30 cellular contexts compared by ENCODE assay signal in the genomic region with DNA sequence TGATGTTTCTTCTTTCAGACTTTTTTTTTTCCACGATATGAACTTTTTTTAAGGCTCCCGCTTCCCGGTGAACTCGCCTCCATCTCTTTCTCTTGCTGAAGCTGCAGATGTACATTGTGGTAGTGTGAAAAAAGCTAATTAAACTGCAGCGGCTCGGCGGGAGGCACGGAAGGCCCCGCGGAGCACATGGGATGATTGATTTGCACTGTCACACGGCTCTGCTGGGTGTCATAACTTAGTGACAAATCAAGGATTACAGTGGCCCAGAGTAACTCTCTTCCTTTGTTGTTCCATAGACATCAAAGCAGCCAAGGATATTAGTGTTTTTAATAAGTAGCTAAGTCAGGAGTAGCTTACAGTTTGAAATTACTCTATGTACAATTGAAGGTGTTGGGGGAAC.
DNase-seq lines count a peak whose midpoint lies in the region; ATAC-seq and TF ChIP-seq lines count a peak whose summit lies in the region.
"Had no signal": no experiment of that assay in that cellular context is flagged by ENCODE, and none has a peak within 500 bp of the region (broad histone marks: within the 10 kb centered on the region; RNA-seq: fewer than 3 reads in every experiment).

No MANE protein-coding gene starts in this region.

- CTCF ChIA-PET in HEK293 (lab: Yijun Ruan, JAX): no interaction called here

- no peak for ATAC-seq in GM21825 (IDR thresholded peaks at IDR 0.05; ENCODE audit: unreplicated experiment)
- no peak for ATAC-seq in Right ventricle myocardium superior (ENCODE audit: poor library complexity)
- ATAC-seq: activated CD8-positive, alpha-beta memory T cell treated with anti-CD3 and anti-CD28 coated beads, Interleukin-2, amount 10 ng/mL, durations not matched to agents 7 days and 5 days; activated T-cell treated with anti-CD3 and anti-CD28 coated beads, Interleukin-2, amount 50 U/mL, for 72 hours; HCT116; left lung; Right ventricle myocardium inferior; SK-N-SH treated with all-trans-retinoic acid at 6 μM for 48 hours; stimulated activated memory B cell treated with anti-CD40 and anti-IgM and Interleukin-4, amounts not matched to agents 10 μg/mL and 1 μg/mL and 100 μg/mL, for 72 hours; T-helper 17 cell had no signal

- no peak overlapping the region for H3K4me3 ChIP-seq in HEK293 (ENCODE audit: low read depth, low read length)
- H3K4me3 ChIP-seq in endodermal cell (ENCODE audit: low read length): no peak overlapping the region
- H3K4me3 ChIP-seq: BLaER1 treated with 17β-estradiol and CSF1 and Interleukin-3, amounts not matched to agents 10 nM and 100 nM; breast epithelium; left lung had no signal

- H3K4me1 ChIP-seq in HEK293 (ENCODE audit: control insufficient read depth, insufficient read depth, low read length): peaks cover 3% of the 10 kb centered on the region; the same call in 1 of the 2 replicates
- peaks cover 4% of the 10 kb centered on the region for H3K4me1 ChIP-seq in endodermal cell (ENCODE audit: control insufficient read depth, insufficient read depth, low read length)
- H3K4me1 ChIP-seq: breast epithelium, left lung had no signal

- H3K36me3 ChIP-seq in HEK293 (ENCODE audit: control insufficient read depth in 2 of 2, insufficient read depth in 1 of 2, low read length in 2 of 2) (no peaks in the 10 kb centered on the region), endodermal cell (ENCODE audit: control insufficient read depth, insufficient read depth, low read length) (no peaks in the 10 kb centered on the region)
- H3K36me3 ChIP-seq: BLaER1 treated with 17β-estradiol and CSF1 and Interleukin-3, amounts not matched to agents 10 nM and 100 nM; breast epithelium; left lung had no signal

- intact Hi-C loops in Right ventricle myocardium superior (cut with DNase I): no loop called here

- H3K4me1 Mint-ChIP-seq in endodermal cell (peaks cover 16% of the 10 kb centered on the region), neural crest cell (peaks cover 24% of the 10 kb centered on the region)
- H3K4me1 Mint-ChIP-seq: activated CD8-positive, alpha-beta memory T cell treated with anti-CD3 and anti-CD28 coated beads, Interleukin-2, amount 10 ng/mL, durations not matched to agents 7 days and 5 days; stimulated activated memory B cell treated with anti-CD40 and anti-IgM and Interleukin-4, amounts not matched to agents 10 μg/mL and 1 μg/mL and 100 μg/mL, for 72 hours had no signal

- H3K9me3 Mint-ChIP-seq in endodermal cell: peaks cover 2% of the 10 kb centered on the region
- H3K9me3 Mint-ChIP-seq in neural crest cell: peaks cover 4% of the 10 kb centered on the region
- H3K9me3 Mint-ChIP-seq: activated naive CD4-positive, alpha-beta T cell treated with anti-CD3 and anti-CD28 coated beads for 36 hours; immature natural killer cell had no signal

- no peak overlapping the region for H3K27ac ChIP-seq in HEK293 (ENCODE audit: extremely low read depth, low read depth, low read length)
- H3K27ac ChIP-seq in endodermal cell (ENCODE audit: low read depth, low read length): peak overlapping the region; percentile 98
- H3K27ac ChIP-seq: BLaER1 treated with 17β-estradiol and CSF1 and Interleukin-3, amounts not matched to agents 10 nM and 100 nM; breast epithelium; left lung had no signal

- H3K36me3 Mint-ChIP-seq in endodermal cell (ENCODE audit: low read depth) (no peaks in the 10 kb centered on the region), neural crest cell (ENCODE audit: low read depth) (peaks cover 3% of the 10 kb centered on the region)
- H3K36me3 Mint-ChIP-seq: activated CD8-positive, alpha-beta memory T cell treated with anti-CD3 and anti-CD28 coated beads, Interleukin-2, amount 10 ng/mL, durations not matched to agents 7 days and 5 days; immature natural killer cell; stimulated activated memory B cell treated with anti-CD40 and anti-IgM and Interleukin-4, amounts not matched to agents 10 μg/mL and 1 μg/mL and 100 μg/mL, for 72 hours had no signal

- H3K27me3 Mint-ChIP-seq in endodermal cell (ENCODE audit: insufficient read depth) (no peaks in the 10 kb centered on the region), neural crest cell (ENCODE audit: low read depth) (peaks cover 3% of the 10 kb centered on the region)

- TF ChIP-seq CTCF in HEK293 (tag by site-specific recombination; IDR thresholded peaks at IDR 0.05): no peak
- TF ChIP-seq CTCF in endodermal cell (conservative IDR thresholded peaks at IDR 0.05): no peak
- TF ChIP-seq CTCF in neural crest cell (conservative IDR thresholded peaks at IDR 0.05): no peak

- no peaks in the 10 kb centered on the region for H3K27me3 ChIP-seq in endodermal cell (ENCODE audit: control insufficient read depth, insufficient read depth, low read length, poor library complexity, severe bottlenecking)
- H3K27me3 ChIP-seq: BLaER1 treated with 17β-estradiol and CSF1 and Interleukin-3, amounts not matched to agents 10 nM and 100 nM; breast epithelium; left lung had no signal

- H3K4me3 Mint-ChIP-seq in endodermal cell (no peak overlapping the region), neural crest cell (no peak overlapping the region)
- H3K4me3 Mint-ChIP-seq: activated CD8-positive, alpha-beta memory T cell treated with anti-CD3 and anti-CD28 coated beads, Interleukin-2, amount 10 ng/mL, durations not matched to agents 7 days and 5 days; activated naive CD4-positive, alpha-beta T cell treated with anti-CD3 and anti-CD28 coated beads for 36 hours; immature natural killer cell; stimulated activated memory B cell treated with anti-CD40 and anti-IgM and Interleukin-4, amounts not matched to agents 10 μg/mL and 1 μg/mL and 100 μg/mL, for 72 hours; T-helper 17 cell had no signal

- no peaks in the 10 kb centered on the region for H3K9me3 ChIP-seq in HEK293 (ENCODE audit: control insufficient read depth, insufficient read depth, low read depth, low read length)
- H3K9me3 ChIP-seq in endodermal cell (ENCODE audit: control insufficient read depth, low read length): no peaks in the 10 kb centered on the region
- H3K9me3 ChIP-seq: breast epithelium, Caco-2, left lung had no signal

- DNase-seq in NCI-H1417 treated with DMSO at 0.1 percent for 48 hours (lab: John Stamatoyannopoulos, UW) (peak; percentile 76), endodermal cell (peak; percentile 36), neural crest cell (ENCODE audit: low read depth, low spot score) (no peak), KG1 (lab: John Stamatoyannopoulos, UW) (no peak), Right ventricle myocardium superior (no peak)
- no peak for DNase-seq in stimulated activated CD4-positive, alpha-beta T cell treated with anti-CD3 and anti-CD28 coated beads, Interleukin-2, amount 100 ng/mL, for 24 hours
- DNase-seq: activated CD4-positive, alpha-beta T cell treated with anti-CD3 and anti-CD28 coated beads, Interleukin-2, amount 50 U/mL, for 4 hours; activated CD4-positive, CD25-positive, alpha-beta regulatory T cell; activated CD8-positive, alpha-beta memory T cell treated with anti-CD3 and anti-CD28 coated beads, Interleukin-2, amount 10 ng/mL, durations not matched to agents 7 days and 5 days; activated naive CD4-positive, alpha-beta T cell treated with anti-CD3 and anti-CD28 coated beads for 36 hours; activated T-cell treated with anti-CD3 and anti-CD28 coated beads, Interleukin-2, amount 50 U/mL, for 72 hours; amniotic stem cell; DMS53; effector CD4-positive, alpha-beta T cell; immature natural killer cell; left lung; mesendoderm; NCI-H1048; NCI-H2029; NCI-H526; T-helper 17 cell had no signal

- no peak overlapping the region for H3K27ac Mint-ChIP-seq in endodermal cell
- peak overlapping the region; percentile 79 for H3K27ac Mint-ChIP-seq in neural crest cell (ENCODE audit: unreplicated experiment)
- H3K27ac Mint-ChIP-seq: activated CD8-positive, alpha-beta memory T cell treated with anti-CD3 and anti-CD28 coated beads, Interleukin-2, amount 10 ng/mL, durations not matched to agents 7 days and 5 days; activated naive CD4-positive, alpha-beta T cell treated with anti-CD3 and anti-CD28 coated beads for 36 hours; activated T-cell treated with anti-CD3 and anti-CD28 coated beads, Interleukin-2, amount 50 U/mL, for 72 hours; stimulated activated memory B cell treated with anti-CD40 and anti-IgM and Interleukin-4, amounts not matched to agents 10 μg/mL and 1 μg/mL and 100 μg/mL, for 72 hours; T-helper 17 cell had no signal

- H3K9ac ChIP-seq in endodermal cell (ENCODE audit: extremely low read depth, low read length, poor library complexity, severe bottlenecking): no peak overlapping the region
- H3K9ac ChIP-seq: BLaER1 treated with 17β-estradiol and CSF1 and Interleukin-3, amounts not matched to agents 10 nM and 100 nM had no signal

- 71 to 88% methylated on average over 9 to 11 of the region's 11 CpGs for WGBS in endodermal cell (ENCODE audit: insufficient coverage in 1 of 2, insufficient read length in 1 of 2), 2 experiments

- POLR2A ChIA-PET in HEK293 (lab: Yijun Ruan, JAX): interaction anchor here (0.6 kb wide), 1 partner anchor 658 kb away, joined by 8 read pairs; no protein-coding TSS in a partner anchor

TF ChIP-seq in HEK293, 187 proteins besides CTCF, POLR2A, EP300 and RAD21 (continues in another document):
- 0 out of 2 replicates have a peak, but pooled peaks have one; percentile 18 for TF ChIP-seq ZBTB8A (tag by site-specific recombination; IDR thresholded peaks at IDR 0.05)
- TF ChIP-seq FEZF1 (tag by site-specific recombination; IDR thresholded peaks at IDR 0.05): peak; percentile 52; the same call in 1 of the 2 replicates
- peak; percentile 76 for TF ChIP-seq TCF7L2 (IDR thresholded peaks at IDR 0.05; ENCODE audit: borderline replicate concordance, low read depth, low read length)
- TF ChIP-seq ZNF155 (tag by site-specific recombination; IDR thresholded peaks at IDR 0.05): no peak
- TF ChIP-seq ZXDB (tag by site-specific recombination; IDR thresholded peaks at IDR 0.05): no peak
- 0 out of 2 replicates have a peak, but pooled peaks have one; percentile 57 for TF ChIP-seq ZNF561 (tag by site-specific recombination; IDR thresholded peaks at IDR 0.05; ENCODE audit: borderline replicate concordance)
- TF ChIP-seq ZNF292 (tag by site-specific recombination; IDR thresholded peaks at IDR 0.05; ENCODE audit: borderline replicate concordance, low read depth): no peak
- peak; percentile 52 for TF ChIP-seq IKZF3 (tag by site-specific recombination; IDR thresholded peaks at IDR 0.05)
- peak; percentile 32; the same call in 1 of the 2 replicates for TF ChIP-seq ZNF664 (tag by site-specific recombination; IDR thresholded peaks at IDR 0.05)
- TF ChIP-seq ZNF423 (tag by site-specific recombination; IDR thresholded peaks at IDR 0.05): peak; percentile 33; the same call in 1 of the 2 replicates

Comparison
In these comparisons a context has a peak if more than half of its experiments do, and no peak if none do; other contexts are left out.
1. DNase-seq: peak in NCI-H1417 treated with DMSO at 0.1 percent for 48 hours (single experiment) and endodermal cell (single experiment); none in neural crest cell (single experiment), KG1 (single experiment), stimulated activated CD4-positive, alpha-beta T cell treated with anti-CD3 and anti-CD28 coated beads, Interleukin-2, amount 100 ng/mL, for 24 hours (0 of 2) and Right ventricle myocardium superior (single experiment).